In the genomic region with DNA sequence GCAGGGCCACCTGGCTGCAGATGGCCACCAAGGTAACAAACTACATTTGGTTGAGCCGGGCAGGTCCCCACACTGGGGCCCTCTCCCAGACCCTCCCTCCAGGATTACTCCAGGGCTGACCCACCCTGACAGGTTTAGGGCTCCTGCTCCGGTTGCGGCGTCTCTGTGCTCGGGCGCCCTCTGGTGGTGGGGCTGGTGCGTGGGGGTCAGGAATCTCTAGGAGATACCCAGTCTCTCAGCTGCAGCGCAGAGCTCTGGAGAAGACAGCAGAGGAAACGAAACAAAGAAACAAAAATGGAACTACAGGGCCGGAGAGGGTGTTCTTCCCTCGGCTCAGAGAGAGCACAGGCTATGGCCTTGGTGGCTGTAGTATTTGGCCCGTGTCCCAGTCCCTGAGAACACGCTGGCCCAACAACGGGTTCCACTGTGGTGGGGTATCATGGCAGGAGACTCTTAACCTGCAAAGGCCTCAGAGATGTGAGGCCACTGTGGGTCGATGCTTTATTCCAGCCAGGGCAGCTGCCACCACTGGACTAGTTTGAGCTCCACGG, we compare ENCODE assay signal across 9 cellular contexts. TPM values are rescaled to one million over a fixed set of nuclear protein-coding genes. Genes with fewer than 3 reads are reported as not detected.
DNase-seq lines count a peak whose midpoint lies in the region; ATAC-seq, FAIRE-seq and TF ChIP-seq lines count a peak whose summit lies in the region.
"Had no signal": no experiment of that assay in that cellular context is flagged by ENCODE, and none has a peak within 500 bp of the region (broad histone marks: within the 10 kb centered on the region; RNA-seq: fewer than 3 reads in every experiment).

No MANE protein-coding gene starts in this region.

- peaks cover 66% of the 10 kb centered on the region for H3K27me3 ChIP-seq in hepatocyte
- peaks cover 3 to 5% of the 10 kb centered on the region in 2 donors for H3K27me3 ChIP-seq in small intestine (ENCODE audit: control insufficient read depth in 2 of 2, insufficient read depth in 2 of 2, low read length in 2 of 2)

- DNase-seq in EL (peak; percentile 41), HT-29 (ENCODE audit: low spot score) (peak; percentile 70), T-helper 2 cell (peak; percentile 18 to 54 (median 36)), anterior cingulate cortex (lab: John Stamatoyannopoulos, UW) (peak in 42 of 58 donors; percentile 6 to 73 (median 35)), hepatocyte (ENCODE audit: low spot score) (peak; percentile 54), small intestine (peak; percentile 29), NCI-H510A (lab: John Stamatoyannopoulos, UW) (no peak)

- H3K9me3 ChIP-seq in hepatocyte (ENCODE audit: low read depth) (no peaks in the 10 kb centered on the region), small intestine (ENCODE audit: control insufficient read depth, low read depth) (no peaks in the 10 kb centered on the region)

- no peaks in the 10 kb centered on the region for H3K79me2 ChIP-seq in hepatocyte

- H3K27ac ChIP-seq in hepatocyte (no peak overlapping the region), small intestine (ENCODE audit: low read depth in 1 of 2, low read length in 1 of 2) (peak overlapping the region in 1 of 2 donors; percentile 91)
- H3K27ac ChIP-seq: epithelial cell of prostate had no signal

- WGBS in hepatocyte (ENCODE audit: low lambda C conversion rate, missing lambda C conversion rate), result 52% methylated on average over 16 of the region's 16 CpGs
- WGBS in small intestine, 3 donors, result 16 to 20% (median 20%) methylated on average over 16 of the region's 16 CpGs

- no peaks in the 10 kb centered on the region for H4K20me1 ChIP-seq in hepatocyte (ENCODE audit: insufficient read depth, poor library complexity, severe bottlenecking)

- H3K9me2 ChIP-seq in hepatocyte (replicated peaks; ENCODE audit: insufficient read depth), result no peaks in the 10 kb centered on the region

- no peak for ATAC-seq in GM18519 (IDR thresholded peaks at IDR 0.05; ENCODE audit: low FRiP score, unreplicated experiment)

- no peak overlapping the region for H3K4me3 ChIP-seq in hepatocyte
- H3K4me3 ChIP-seq in small intestine (ENCODE audit: low read depth in 1 of 2, low read length in 2 of 2), result peak overlapping the region in 1 of 2 donors; percentile 53

- no peaks in the 10 kb centered on the region for H3K36me3 ChIP-seq in hepatocyte (replicated peaks; ENCODE audit: insufficient read depth, low read depth)
- no peaks in the 10 kb centered on the region for H3K36me3 ChIP-seq in small intestine (ENCODE audit: control insufficient read depth in 2 of 2, insufficient read depth in 2 of 2, low read length in 2 of 2)

- H3K4me2 ChIP-seq in hepatocyte, result peak overlapping the region; percentile 97

- FAIRE-seq in small intestine (lab: Jason Lieb, UNC), result no peak

- no peak overlapping the region for H2AFZ ChIP-seq in hepatocyte

- H3K4me1 ChIP-seq in hepatocyte (ENCODE audit: insufficient read depth), result no peaks in the 10 kb centered on the region
- H3K4me1 ChIP-seq in small intestine (ENCODE audit: control insufficient read depth in 2 of 2, insufficient read depth in 1 of 2, low read depth in 1 of 2, low read length in 1 of 2), result no peaks in the 10 kb centered on the region

- peak; percentile 63 for TF ChIP-seq CTCF in hepatocyte (IDR thresholded peaks at IDR 0.05; ENCODE audit: poor library complexity)

RNA-seq across cellular contexts. Expression of a gene that starts 2.4 kb away (rescaled TPM):
- total RNA-seq in HT-29 (2014; rRNA removed; shearing (Covaris generic)), result not detected in 2 replicates
- 23.2 and 30.7 TPM in 2 replicates for total RNA-seq in hepatocyte
- polyA plus RNA-seq in hepatocyte (9.3 and 13.3 TPM in 2 replicates), small intestine (10 to 100 TPM in 2 of 3 donors, 1 to 10 TPM in 1; 6.7 to 55.1 (median 36.5) TPM)

Comparison
In these comparisons a context has a peak if more than half of its experiments do, and no peak if none do; other contexts are left out.
1. RNA of a gene that starts 2.4 kb away (total RNA-seq): 23.2 to 30.7 TPM in hepatocyte; not detected in HT-29; every median in the first group is over 10 times any median in the second.